Comparison of ENCODE assay signal across 9 cellular contexts in the genomic region with DNA sequence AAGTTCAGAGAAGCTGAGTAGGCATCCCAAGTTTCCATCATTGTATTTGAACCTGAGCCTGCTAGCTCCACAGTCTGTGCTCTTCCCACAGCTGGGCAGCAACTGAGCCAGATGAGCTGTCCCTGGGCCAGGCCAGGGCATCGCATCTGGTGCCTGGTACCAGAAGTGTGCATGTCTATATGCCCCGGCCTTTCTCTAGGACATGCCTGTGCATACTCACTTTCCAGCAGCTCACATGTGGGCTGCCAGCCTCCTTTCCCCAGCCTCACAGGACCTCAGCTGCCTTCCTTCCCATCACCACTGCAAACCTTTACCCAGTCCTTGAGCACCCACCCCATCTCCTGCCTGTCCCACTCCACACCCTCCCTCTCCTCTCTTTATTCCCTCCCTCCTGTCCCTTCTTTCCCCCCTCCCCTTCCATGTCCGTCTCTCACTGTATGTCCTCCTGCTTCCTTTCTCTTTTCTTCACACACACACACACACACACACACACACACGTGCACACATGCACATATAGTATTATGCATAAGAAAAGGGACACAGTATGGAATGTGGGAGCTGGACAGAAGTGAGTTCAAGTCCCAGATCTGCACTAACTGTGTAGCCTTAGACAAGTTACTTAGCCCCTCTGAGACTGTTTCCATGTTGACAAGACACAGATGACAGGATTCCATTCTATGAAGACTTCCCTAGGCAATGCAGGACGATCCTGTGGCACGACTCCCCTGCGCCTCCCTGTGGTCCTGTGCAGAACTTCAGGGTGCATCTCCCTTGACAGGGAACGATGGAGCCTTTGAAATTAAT. TPM values are rescaled to one million over a fixed set of nuclear protein-coding genes. Genes with fewer than 3 reads are reported as not detected.
DNase-seq lines count a peak whose midpoint lies in the region; ATAC-seq and TF ChIP-seq lines count a peak whose summit lies in the region.
"Had no signal": no experiment of that assay in that cellular context is flagged by ENCODE, and none has a peak within 500 bp of the region (broad histone marks: within the 10 kb centered on the region; RNA-seq: fewer than 3 reads in every experiment).

No MANE protein-coding gene starts in this region.

- H3K27ac ChIP-seq in neuronal stem cell (replicated peaks; ENCODE audit: low read length): no peak overlapping the region
- no peak overlapping the region for H3K27ac ChIP-seq in testis

- no peak overlapping the region for H3K4ac ChIP-seq in neuronal stem cell (ENCODE audit: low read length)

- no peak for TF ChIP-seq POLR2A in testis (IDR thresholded peaks at IDR 0.05)

- no peak overlapping the region for H4K8ac ChIP-seq in neuronal stem cell (ENCODE audit: low read depth, low read length)

- H3K4me1 ChIP-seq in neuronal stem cell (ENCODE audit: control insufficient read depth in 2 of 2, insufficient read depth in 1 of 2, low read depth in 1 of 2, low read length in 2 of 2) (no peaks in the 10 kb centered on the region), testis (no peaks in the 10 kb centered on the region)

- DNase-seq in CMK (ENCODE audit: low read depth): peak; percentile 8
- peak; percentile 61 for DNase-seq in GM19238 (ENCODE audit: insufficient read length, low spot score)
- peak; percentile 50 for DNase-seq in NOMO-1 treated with DMSO at 0.1 percent for 48 hours (lab: John Stamatoyannopoulos, UW; ENCODE audit: unreplicated experiment)
- DNase-seq in activated T-cell treated with anti-CD3 and anti-CD28 coated beads, Interleukin-2, amount 50 U/mL, for 1 hour: peak; percentile 73
- DNase-seq in fibroblast of mammary gland (ENCODE audit: low read depth): peak; percentile 49
- DNase-seq in neuronal stem cell (ENCODE audit: low spot score): peak; percentile 50
- peak; percentile 72 for DNase-seq in testis

- H3K18ac ChIP-seq in neuronal stem cell (ENCODE audit: low read length): peak overlapping the region; percentile 48

- no CpG with 5 or more reads among the region's 8 CpGs for WGBS in neuronal stem cell (ENCODE audit: extremely low coverage in 2 of 2, insufficient read length in 2 of 2, insufficient replicate concordance in 1 of 2), 2 donors
- 40 to 54% methylated on average over 6 to 8 of the region's 8 CpGs for WGBS in testis, 2 donors

- H3K27me3 ChIP-seq in neuronal stem cell (ENCODE audit: control insufficient read depth in 3 of 3, insufficient read depth in 3 of 3, low read depth in 1 of 3, low read length in 3 of 3) (no peaks in the 10 kb centered on the region), testis (no peaks in the 10 kb centered on the region)

- H2AFZ ChIP-seq in neuronal stem cell (ENCODE audit: low read length): no peak overlapping the region

- no peaks in the 10 kb centered on the region for H3K79me1 ChIP-seq in neuronal stem cell (ENCODE audit: low read depth, low read length)

- no peak overlapping the region for H2AK5ac ChIP-seq in neuronal stem cell (ENCODE audit: low read depth, low read length)

- no peak overlapping the region for H2BK120ac ChIP-seq in neuronal stem cell (ENCODE audit: low read depth, low read length)

- H3K9me3 ChIP-seq in neuronal stem cell (replicated peaks in 1 of 2; ENCODE audit: control insufficient read depth in 2 of 2, insufficient read depth in 1 of 2, low read depth in 1 of 2, low read length in 2 of 2) (no peaks in the 10 kb centered on the region), testis (no peaks in the 10 kb centered on the region)

- H3K4me2 ChIP-seq in neuronal stem cell (ENCODE audit: insufficient read depth, low read length, poor library complexity, severe bottlenecking): no peak overlapping the region

- H2BK15ac ChIP-seq in neuronal stem cell (ENCODE audit: low read length): no peak overlapping the region

- H2BK5ac ChIP-seq in neuronal stem cell (ENCODE audit: low read length): no peak overlapping the region

- no peak overlapping the region for H4K91ac ChIP-seq in neuronal stem cell (ENCODE audit: low read depth, low read length, poor library complexity)

- ATAC-seq in HG03280 (IDR thresholded peaks at IDR 0.05; ENCODE audit: unreplicated experiment): peak; percentile 73

- TF ChIP-seq CTCF in fibroblast of mammary gland (conservative IDR thresholded peaks at IDR 0.05; ENCODE audit: control insufficient read depth, insufficient read depth, low read depth, low read length): peak; percentile 82
- peak in 2 of 3 experiments; percentile 55 to 69 for TF ChIP-seq CTCF in testis (IDR thresholded peaks at IDR 0.05)

- no peak overlapping the region for H3K14ac ChIP-seq in neuronal stem cell (ENCODE audit: low read length)

- H3K36me3 ChIP-seq in neuronal stem cell (replicated peaks in 1 of 2; ENCODE audit: control insufficient read depth in 2 of 2, insufficient read depth in 2 of 2, low read length in 2 of 2) (no peaks in the 10 kb centered on the region), testis (ENCODE audit: low read depth, missing control alignments) (no peaks in the 10 kb centered on the region)

- no peak overlapping the region for H2BK12ac ChIP-seq in neuronal stem cell (ENCODE audit: low read length)

- intact Hi-C loops in testis (cut with DNase I; ENCODE audit: low total_unique reads): no loop called here

- H3K9ac ChIP-seq in neuronal stem cell (ENCODE audit: low read depth, low read length, poor library complexity): peak overlapping the region; percentile 36

- H3K4me3 ChIP-seq in fibroblast of mammary gland (ENCODE audit: control insufficient read depth, low read depth, low read length) (no peak overlapping the region), neuronal stem cell (ENCODE audit: low read length in 2 of 2) (no peak overlapping the region), testis (no peak overlapping the region)

- no peak overlapping the region for H3K23ac ChIP-seq in neuronal stem cell (ENCODE audit: low read depth, low read length, poor library complexity)

RNA-seq across cellular contexts. Expression of a gene that starts 10.9 kb away (rescaled TPM):
- 6.3 TPM for polyA plus RNA-seq in neuronal stem cell (2013, experiment 1 of 2)
- polyA plus RNA-seq in neuronal stem cell (2013, experiment 2 of 2): 6.5 TPM
- under 1 TPM; 0.19 to 0.39 TPM for total RNA-seq in testis
- 0.67 TPM for polyA plus RNA-seq in testis (ENCODE audit: insufficient read depth, low read depth, low replicate concordance)

RNA-seq across cellular contexts. Expression of a gene that starts 20.1 kb away (rescaled TPM):
- not detected for polyA plus RNA-seq in neuronal stem cell (2013, experiment 1 of 2)
- not detected for polyA plus RNA-seq in neuronal stem cell (2013, experiment 2 of 2)
- total RNA-seq in testis: under 1 TPM in 1 of 2 donors, not detected in 1; 0.12 TPM
- polyA plus RNA-seq in testis (ENCODE audit: insufficient read depth, low read depth, low replicate concordance): 0.20 TPM
- total RNA-seq: activated CD8-positive, alpha-beta memory T cell treated with anti-CD3 and anti-CD28 coated beads for 36 hours had no signal

RNA-seq across cellular contexts. Expression of a gene that starts 31.6 kb away (rescaled TPM):
- not detected for polyA plus RNA-seq in neuronal stem cell (2013, experiment 1 of 2)
- not detected for polyA plus RNA-seq in neuronal stem cell (2013, experiment 2 of 2)
- total RNA-seq in testis: not detected
- polyA plus RNA-seq in testis (ENCODE audit: insufficient read depth, low read depth, low replicate concordance): not detected
- total RNA-seq: activated CD8-positive, alpha-beta memory T cell treated with anti-CD3 and anti-CD28 coated beads for 36 hours had no signal

RNA-seq across cellular contexts. Expression of a gene that starts 36.1 kb away (rescaled TPM):
- 0.01 TPM for polyA plus RNA-seq in neuronal stem cell (2013, experiment 1 of 2)
- polyA plus RNA-seq in neuronal stem cell (2013, experiment 2 of 2): not detected
- total RNA-seq in testis: 1 to 10 TPM; 4.0 to 6.6 TPM
- 12.8 TPM for polyA plus RNA-seq in testis (ENCODE audit: insufficient read depth, low read depth, low replicate concordance)
- total RNA-seq: activated CD8-positive, alpha-beta memory T cell treated with anti-CD3 and anti-CD28 coated beads for 36 hours had no signal

RNA-seq across cellular contexts. Expression of a gene that starts 39.6 kb away (rescaled TPM):
- 1.0 TPM for polyA plus RNA-seq in neuronal stem cell (2013, experiment 1 of 2)
- 1.3 TPM for polyA plus RNA-seq in neuronal stem cell (2013, experiment 2 of 2)
- total RNA-seq in testis: 1 to 10 TPM; 3.7 to 5.9 TPM
- polyA plus RNA-seq in testis (ENCODE audit: insufficient read depth, low read depth, low replicate concordance): 2.2 TPM
- total RNA-seq: activated CD8-positive, alpha-beta memory T cell treated with anti-CD3 and anti-CD28 coated beads for 36 hours had no signal

Comparison
In these comparisons a context has a peak if more than half of its experiments do, and no peak if none do; other contexts are left out.
1. DNase-seq: peak in every context shown above with its lines; median percentile 73 in activated T-cell treated with anti-CD3 and anti-CD28 coated beads, Interleukin-2, amount 50 U/mL, for 1 hour; 72 in testis; 61 in GM19238; 50 in NOMO-1 treated with DMSO at 0.1 percent for 48 hours; 50 in neuronal stem cell; 49 in fibroblast of mammary gland; 8 in CMK.